8 cellular contexts compared by ENCODE assay signal in genomic region chr1:36239941-36240637, GRCh38. TPM values are rescaled to one million over a fixed set of nuclear protein-coding genes. Genes with fewer than 3 reads are reported as not detected.
DNase-seq lines count a peak whose midpoint lies in the region; ATAC-seq and TF ChIP-seq lines count a peak whose summit lies in the region.
"Had no signal": no experiment of that assay in that cellular context is flagged by ENCODE, and none has a peak within 500 bp of the region (broad histone marks: within the 10 kb centered on the region; RNA-seq: fewer than 3 reads in every experiment).

No MANE protein-coding gene starts in this region.

- H3K27ac ChIP-seq in right atrium auricular region (peak overlapping the region; percentile 35 to 57), skeletal muscle tissue (ENCODE audit: low read depth, low read length) (peak overlapping the region; percentile 76)

- intact Hi-C loops in activated B cell treated with CpG ODN at 0.5 μM for 24 hours (cut with micrococcal nuclease): no loop called here

- H3K36me3 ChIP-seq in right atrium auricular region: peaks cover 20% of the 10 kb centered on the region
- H3K36me3 ChIP-seq in skeletal muscle tissue (ENCODE audit: control insufficient read depth in 3 of 3, insufficient read depth in 3 of 3, low read length in 3 of 3): peaks cover 3 to 14% (median 5%) of the 10 kb centered on the region in 3 donors

- no peaks in the 10 kb centered on the region for H3K27me3 ChIP-seq in right atrium auricular region
- H3K27me3 ChIP-seq in skeletal muscle tissue (ENCODE audit: control insufficient read depth in 3 of 3, insufficient read depth in 3 of 3, low read length in 3 of 3): no peaks in the 10 kb centered on the region

- POLR2A ChIA-PET in activated B cell treated with CpG ODN at 0.5 μM for 24 hours (lab: Charles Lee): interaction anchor here (0.7 kb wide), 1 partner anchor 11 kb away, joined by 3 read pairs; no protein-coding TSS in a partner anchor

- H3K36me3 Mint-ChIP-seq in activated B cell treated with CpG ODN at 0.5 μM for 24 hours (ENCODE audit: low read depth): peaks cover 53% of the 10 kb centered on the region

- no peak for TF ChIP-seq CTCF in activated B cell treated with CpG ODN at 0.5 μM for 24 hours (IDR thresholded peaks at IDR 0.05)
- no peak for TF ChIP-seq CTCF in right atrium auricular region (IDR thresholded peaks at IDR 0.05)

- peak overlapping the region; percentile 59 for H3K27ac Mint-ChIP-seq in activated B cell treated with CpG ODN at 0.5 μM for 24 hours

- CTCF ChIA-PET in activated B cell treated with CpG ODN at 0.5 μM for 24 hours (lab: Charles Lee): no interaction called here

- H3K9me3 Mint-ChIP-seq in activated B cell treated with CpG ODN at 0.5 μM for 24 hours: no peaks in the 10 kb centered on the region

- H3K9me3 ChIP-seq in right atrium auricular region (no peaks in the 10 kb centered on the region), skeletal muscle tissue (ENCODE audit: control insufficient read depth in 3 of 3, low read length in 3 of 3) (no peaks in the 10 kb centered on the region)

- no peak for ATAC-seq in activated B cell treated with CpG ODN at 0.5 μM for 24 hours (ENCODE audit: low read depth)
- ATAC-seq in GM21717 (IDR thresholded peaks at IDR 0.05; ENCODE audit: unreplicated experiment): no peak

- peaks cover 0 to 66% of the 10 kb centered on the region in 2 donors for H3K4me1 ChIP-seq in right atrium auricular region
- peaks cover 16 to 43% (median 37%) of the 10 kb centered on the region in 3 donors for H3K4me1 ChIP-seq in skeletal muscle tissue (ENCODE audit: control insufficient read depth in 3 of 3, insufficient read depth in 3 of 3, low read length in 3 of 3)

- H3K4me3 Mint-ChIP-seq in activated B cell treated with CpG ODN at 0.5 μM for 24 hours: no peak overlapping the region

- H3K4me3 ChIP-seq in right atrium auricular region: no peak overlapping the region
- peak overlapping the region in 1 of 3 donors; percentile 15 for H3K4me3 ChIP-seq in skeletal muscle tissue (ENCODE audit: low read length in 3 of 3)

- peak overlapping the region; percentile 8 to 55 (median 51) for H3K9ac ChIP-seq in skeletal muscle tissue (ENCODE audit: low read depth in 1 of 3, low read length in 3 of 3)

- DNase-seq in NCI-H1417 (lab: John Stamatoyannopoulos, UW): peak; percentile 36 to 88 (median 70)
- no peak for DNase-seq in activated B cell treated with CpG ODN at 0.5 μM for 24 hours
- DNase-seq in right atrium auricular region (ENCODE audit: low spot score): peak; percentile 62
- no peak for DNase-seq in GF-D8 (lab: John Stamatoyannopoulos, UW)
- no peak for DNase-seq in DMS53 (lab: John Stamatoyannopoulos, UW)
- DNase-seq: T1000 had no signal

- H3K4me1 Mint-ChIP-seq in activated B cell treated with CpG ODN at 0.5 μM for 24 hours: peaks cover 46% of the 10 kb centered on the region

- H3K27me3 Mint-ChIP-seq in activated B cell treated with CpG ODN at 0.5 μM for 24 hours: no peaks in the 10 kb centered on the region

RNA-seq across cellular contexts. Expression of gene THRAP3, which starts 15.8 kb away (rescaled TPM):
- total RNA-seq in activated B cell treated with CpG ODN at 0.5 μM for 24 hours: 142 and 145 TPM in 2 replicates
- total RNA-seq in right atrium auricular region: 10 to 100 TPM; 64.3 to 66.4 TPM
- 51.7 TPM for total RNA-seq in skeletal muscle tissue

Comparison
In these comparisons a context has a peak if more than half of its experiments do, and no peak if none do; other contexts are left out.
1. DNase-seq: peak in NCI-H1417 (3 of 3) and right atrium auricular region (single experiment); none in activated B cell treated with CpG ODN at 0.5 μM for 24 hours (single experiment), GF-D8 (single experiment) and DMS53 (single experiment).